In the genomic region with DNA sequence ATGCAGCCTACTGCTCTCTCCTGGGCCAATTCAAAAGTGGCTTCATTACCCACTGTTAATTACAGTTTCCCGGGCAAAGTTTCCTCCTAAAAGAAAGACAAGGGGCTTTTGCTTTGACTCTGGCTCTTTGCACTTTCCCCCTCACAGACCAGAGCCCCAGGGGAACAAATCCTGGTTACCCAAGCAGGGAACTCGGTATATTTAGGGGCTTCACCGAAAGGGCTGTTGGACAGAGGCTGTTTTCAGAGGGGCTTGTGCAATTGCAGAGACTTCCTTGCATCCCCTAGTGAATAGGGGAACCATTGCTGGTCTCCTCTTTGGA, we compare ENCODE assay signal across 1 cellular context.
TF ChIP-seq lines count a peak whose summit lies in the region.

No MANE protein-coding gene starts in this region.

TF ChIP-seq in HepG2, 621 proteins besides CTCF, POLR2A, EP300 and RAD21:
- TF ChIP-seq ZFP62 (CRISPR knock-in tag; IDR thresholded peaks at IDR 0.05) (no peak), RARA (CRISPR knock-in tag; IDR thresholded peaks at IDR 0.05) (no peak), BHLHE40 (IDR thresholded peaks at IDR 0.05; ENCODE audit: low read length) (no peak), NFRKB (IDR thresholded peaks at IDR 0.05) (no peak), ZFP1 (CRISPR knock-in tag; IDR thresholded peaks at IDR 0.05) (no peak), MAF1 (CRISPR knock-in tag; IDR thresholded peaks at IDR 0.05; ENCODE audit: borderline replicate concordance) (no peak), HNF4A (CRISPR knock-in tag; IDR thresholded peaks at IDR 0.05) (no peak)
TF ChIP-seq in HepG2: peak in this region for 0.
